ENCODE assay signal across 2 cellular contexts in the genomic region with DNA sequence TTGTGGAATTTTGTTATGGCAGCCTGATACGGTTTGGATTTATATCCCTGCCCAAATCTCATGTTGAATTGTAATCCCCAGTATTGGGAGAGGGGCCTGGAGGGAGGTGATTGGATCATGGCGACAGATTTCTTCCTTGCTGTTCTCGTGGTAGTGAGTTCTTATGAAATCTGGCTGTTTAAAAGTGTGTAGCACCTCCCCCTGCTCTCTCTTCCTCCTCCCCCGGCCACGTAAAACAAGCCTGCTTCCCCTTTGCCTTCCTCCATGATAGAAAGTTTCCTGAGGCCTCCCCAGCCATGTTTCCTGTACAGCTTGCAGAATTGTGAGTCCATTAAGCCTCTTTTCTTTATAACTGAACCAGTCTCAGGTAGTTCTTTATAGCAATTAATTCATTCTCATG.
TF ChIP-seq lines count a peak whose summit lies in the region.

No MANE protein-coding gene starts in this region.

TF ChIP-seq in HepG2, 621 proteins besides CTCF, POLR2A, EP300 and RAD21 (continued from another document):
- TF ChIP-seq ZNF552 (CRISPR knock-in tag; IDR thresholded peaks at IDR 0.05; ENCODE audit: borderline replicate concordance) = no peak
- TF ChIP-seq, protein P1, sequence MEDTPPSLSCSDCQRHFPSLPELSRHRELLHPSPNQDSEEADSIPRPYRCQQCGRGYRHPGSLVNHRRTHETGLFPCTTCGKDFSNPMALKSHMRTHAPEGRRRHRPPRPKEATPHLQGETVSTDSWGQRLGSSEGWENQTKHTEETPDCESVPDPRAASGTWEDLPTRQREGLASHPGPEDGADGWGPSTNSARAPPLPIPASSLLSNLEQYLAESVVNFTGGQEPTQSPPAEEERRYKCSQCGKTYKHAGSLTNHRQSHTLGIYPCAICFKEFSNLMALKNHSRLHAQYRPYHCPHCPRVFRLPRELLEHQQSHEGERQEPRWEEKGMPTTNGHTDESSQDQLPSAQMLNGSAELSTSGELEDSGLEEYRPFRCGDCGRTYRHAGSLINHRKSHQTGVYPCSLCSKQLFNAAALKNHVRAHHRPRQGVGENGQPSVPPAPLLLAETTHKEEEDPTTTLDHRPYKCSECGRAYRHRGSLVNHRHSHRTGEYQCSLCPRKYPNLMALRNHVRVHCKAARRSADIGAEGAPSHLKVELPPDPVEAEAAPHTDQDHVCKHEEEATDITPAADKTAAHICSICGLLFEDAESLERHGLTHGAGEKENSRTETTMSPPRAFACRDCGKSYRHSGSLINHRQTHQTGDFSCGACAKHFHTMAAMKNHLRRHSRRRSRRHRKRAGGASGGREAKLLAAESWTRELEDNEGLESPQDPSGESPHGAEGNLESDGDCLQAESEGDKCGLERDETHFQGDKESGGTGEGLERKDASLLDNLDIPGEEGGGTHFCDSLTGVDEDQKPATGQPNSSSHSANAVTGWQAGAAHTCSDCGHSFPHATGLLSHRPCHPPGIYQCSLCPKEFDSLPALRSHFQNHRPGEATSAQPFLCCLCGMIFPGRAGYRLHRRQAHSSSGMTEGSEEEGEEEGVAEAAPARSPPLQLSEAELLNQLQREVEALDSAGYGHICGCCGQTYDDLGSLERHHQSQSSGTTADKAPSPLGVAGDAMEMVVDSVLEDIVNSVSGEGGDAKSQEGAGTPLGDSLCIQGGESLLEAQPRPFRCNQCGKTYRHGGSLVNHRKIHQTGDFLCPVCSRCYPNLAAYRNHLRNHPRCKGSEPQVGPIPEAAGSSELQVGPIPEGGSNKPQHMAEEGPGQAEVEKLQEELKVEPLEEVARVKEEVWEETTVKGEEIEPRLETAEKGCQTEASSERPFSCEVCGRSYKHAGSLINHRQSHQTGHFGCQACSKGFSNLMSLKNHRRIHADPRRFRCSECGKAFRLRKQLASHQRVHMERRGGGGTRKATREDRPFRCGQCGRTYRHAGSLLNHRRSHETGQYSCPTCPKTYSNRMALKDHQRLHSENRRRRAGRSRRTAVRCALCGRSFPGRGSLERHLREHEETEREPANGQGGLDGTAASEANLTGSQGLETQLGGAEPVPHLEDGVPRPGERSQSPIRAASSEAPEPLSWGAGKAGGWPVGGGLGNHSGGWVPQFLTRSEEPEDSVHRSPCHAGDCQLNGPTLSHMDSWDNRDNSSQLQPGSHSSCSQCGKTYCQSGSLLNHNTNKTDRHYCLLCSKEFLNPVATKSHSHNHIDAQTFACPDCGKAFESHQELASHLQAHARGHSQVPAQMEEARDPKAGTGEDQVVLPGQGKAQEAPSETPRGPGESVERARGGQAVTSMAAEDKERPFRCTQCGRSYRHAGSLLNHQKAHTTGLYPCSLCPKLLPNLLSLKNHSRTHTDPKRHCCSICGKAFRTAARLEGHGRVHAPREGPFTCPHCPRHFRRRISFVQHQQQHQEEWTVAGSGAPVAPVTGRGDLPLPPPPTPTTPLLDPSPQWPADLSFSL (CRISPR knock-in tag; IDR thresholded peaks at IDR 0.05) = no peak
- TF ChIP-seq, protein P2, sequence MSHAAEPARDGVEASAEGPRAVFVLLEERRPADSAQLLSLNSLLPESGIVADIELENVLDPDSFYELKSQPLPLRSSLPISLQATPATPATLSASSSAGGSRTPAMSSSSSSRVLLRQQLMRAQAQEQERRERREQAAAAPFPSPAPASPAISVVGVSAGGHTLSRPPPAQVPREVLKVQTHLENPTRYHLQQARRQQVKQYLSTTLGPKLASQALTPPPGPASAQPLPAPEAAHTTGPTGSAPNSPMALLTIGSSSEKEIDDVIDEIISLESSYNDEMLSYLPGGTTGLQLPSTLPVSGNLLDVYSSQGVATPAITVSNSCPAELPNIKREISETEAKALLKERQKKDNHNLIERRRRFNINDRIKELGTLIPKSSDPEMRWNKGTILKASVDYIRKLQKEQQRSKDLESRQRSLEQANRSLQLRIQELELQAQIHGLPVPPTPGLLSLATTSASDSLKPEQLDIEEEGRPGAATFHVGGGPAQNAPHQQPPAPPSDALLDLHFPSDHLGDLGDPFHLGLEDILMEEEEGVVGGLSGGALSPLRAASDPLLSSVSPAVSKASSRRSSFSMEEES (CRISPR knock-in tag; IDR thresholded peaks at IDR 0.05) = no peak
- TF ChIP-seq, protein P3, sequence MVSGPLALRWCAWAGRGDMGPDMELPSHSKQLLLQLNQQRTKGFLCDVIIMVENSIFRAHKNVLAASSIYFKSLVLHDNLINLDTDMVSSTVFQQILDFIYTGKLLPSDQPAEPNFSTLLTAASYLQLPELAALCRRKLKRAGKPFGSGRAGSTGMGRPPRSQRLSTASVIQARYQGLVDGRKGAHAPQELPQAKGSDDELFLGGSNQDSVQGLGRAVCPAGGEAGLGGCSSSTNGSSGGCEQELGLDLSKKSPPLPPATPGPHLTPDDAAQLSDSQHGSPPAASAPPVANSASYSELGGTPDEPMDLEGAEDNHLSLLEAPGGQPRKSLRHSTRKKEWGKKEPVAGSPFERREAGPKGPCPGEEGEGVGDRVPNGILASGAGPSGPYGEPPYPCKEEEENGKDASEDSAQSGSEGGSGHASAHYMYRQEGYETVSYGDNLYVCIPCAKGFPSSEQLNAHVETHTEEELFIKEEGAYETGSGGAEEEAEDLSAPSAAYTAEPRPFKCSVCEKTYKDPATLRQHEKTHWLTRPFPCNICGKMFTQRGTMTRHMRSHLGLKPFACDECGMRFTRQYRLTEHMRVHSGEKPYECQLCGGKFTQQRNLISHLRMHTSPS (CRISPR knock-in tag; IDR thresholded peaks at IDR 0.05; ENCODE audit: low read depth) = no peak
- TF ChIP-seq ZZZ3 (CRISPR knock-in tag; IDR thresholded peaks at IDR 0.05; ENCODE audit: borderline replicate concordance) = no peak
TF ChIP-seq in HepG2: peak in this region for 0.

TF ChIP-seq in SK-N-SH, 30 proteins besides CTCF, POLR2A, EP300 and RAD21 (continued from another document):
- TF ChIP-seq, protein P4, sequence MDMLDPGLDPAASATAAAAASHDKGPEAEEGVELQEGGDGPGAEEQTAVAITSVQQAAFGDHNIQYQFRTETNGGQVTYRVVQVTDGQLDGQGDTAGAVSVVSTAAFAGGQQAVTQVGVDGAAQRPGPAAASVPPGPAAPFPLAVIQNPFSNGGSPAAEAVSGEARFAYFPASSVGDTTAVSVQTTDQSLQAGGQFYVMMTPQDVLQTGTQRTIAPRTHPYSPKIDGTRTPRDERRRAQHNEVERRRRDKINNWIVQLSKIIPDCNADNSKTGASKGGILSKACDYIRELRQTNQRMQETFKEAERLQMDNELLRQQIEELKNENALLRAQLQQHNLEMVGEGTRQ (IDR thresholded peaks at IDR 0.05; ENCODE audit: borderline replicate concordance, low read depth, low read length) = no peak
- TF ChIP-seq, protein P5, sequence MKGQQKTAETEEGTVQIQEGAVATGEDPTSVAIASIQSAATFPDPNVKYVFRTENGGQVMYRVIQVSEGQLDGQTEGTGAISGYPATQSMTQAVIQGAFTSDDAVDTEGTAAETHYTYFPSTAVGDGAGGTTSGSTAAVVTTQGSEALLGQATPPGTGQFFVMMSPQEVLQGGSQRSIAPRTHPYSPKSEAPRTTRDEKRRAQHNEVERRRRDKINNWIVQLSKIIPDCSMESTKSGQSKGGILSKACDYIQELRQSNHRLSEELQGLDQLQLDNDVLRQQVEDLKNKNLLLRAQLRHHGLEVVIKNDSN (IDR thresholded peaks at IDR 0.05; ENCODE audit: borderline replicate concordance, low read depth) = no peak
- TF ChIP-seq, protein P6, sequence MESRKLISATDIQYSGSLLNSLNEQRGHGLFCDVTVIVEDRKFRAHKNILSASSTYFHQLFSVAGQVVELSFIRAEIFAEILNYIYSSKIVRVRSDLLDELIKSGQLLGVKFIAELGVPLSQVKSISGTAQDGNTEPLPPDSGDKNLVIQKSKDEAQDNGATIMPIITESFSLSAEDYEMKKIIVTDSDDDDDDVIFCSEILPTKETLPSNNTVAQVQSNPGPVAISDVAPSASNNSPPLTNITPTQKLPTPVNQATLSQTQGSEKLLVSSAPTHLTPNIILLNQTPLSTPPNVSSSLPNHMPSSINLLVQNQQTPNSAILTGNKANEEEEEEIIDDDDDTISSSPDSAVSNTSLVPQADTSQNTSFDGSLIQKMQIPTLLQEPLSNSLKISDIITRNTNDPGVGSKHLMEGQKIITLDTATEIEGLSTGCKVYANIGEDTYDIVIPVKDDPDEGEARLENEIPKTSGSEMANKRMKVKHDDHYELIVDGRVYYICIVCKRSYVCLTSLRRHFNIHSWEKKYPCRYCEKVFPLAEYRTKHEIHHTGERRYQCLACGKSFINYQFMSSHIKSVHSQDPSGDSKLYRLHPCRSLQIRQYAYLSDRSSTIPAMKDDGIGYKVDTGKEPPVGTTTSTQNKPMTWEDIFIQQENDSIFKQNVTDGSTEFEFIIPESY (IDR thresholded peaks at IDR 0.05; ENCODE audit: borderline replicate concordance, low read depth) = no peak
- TF ChIP-seq, protein P7, sequence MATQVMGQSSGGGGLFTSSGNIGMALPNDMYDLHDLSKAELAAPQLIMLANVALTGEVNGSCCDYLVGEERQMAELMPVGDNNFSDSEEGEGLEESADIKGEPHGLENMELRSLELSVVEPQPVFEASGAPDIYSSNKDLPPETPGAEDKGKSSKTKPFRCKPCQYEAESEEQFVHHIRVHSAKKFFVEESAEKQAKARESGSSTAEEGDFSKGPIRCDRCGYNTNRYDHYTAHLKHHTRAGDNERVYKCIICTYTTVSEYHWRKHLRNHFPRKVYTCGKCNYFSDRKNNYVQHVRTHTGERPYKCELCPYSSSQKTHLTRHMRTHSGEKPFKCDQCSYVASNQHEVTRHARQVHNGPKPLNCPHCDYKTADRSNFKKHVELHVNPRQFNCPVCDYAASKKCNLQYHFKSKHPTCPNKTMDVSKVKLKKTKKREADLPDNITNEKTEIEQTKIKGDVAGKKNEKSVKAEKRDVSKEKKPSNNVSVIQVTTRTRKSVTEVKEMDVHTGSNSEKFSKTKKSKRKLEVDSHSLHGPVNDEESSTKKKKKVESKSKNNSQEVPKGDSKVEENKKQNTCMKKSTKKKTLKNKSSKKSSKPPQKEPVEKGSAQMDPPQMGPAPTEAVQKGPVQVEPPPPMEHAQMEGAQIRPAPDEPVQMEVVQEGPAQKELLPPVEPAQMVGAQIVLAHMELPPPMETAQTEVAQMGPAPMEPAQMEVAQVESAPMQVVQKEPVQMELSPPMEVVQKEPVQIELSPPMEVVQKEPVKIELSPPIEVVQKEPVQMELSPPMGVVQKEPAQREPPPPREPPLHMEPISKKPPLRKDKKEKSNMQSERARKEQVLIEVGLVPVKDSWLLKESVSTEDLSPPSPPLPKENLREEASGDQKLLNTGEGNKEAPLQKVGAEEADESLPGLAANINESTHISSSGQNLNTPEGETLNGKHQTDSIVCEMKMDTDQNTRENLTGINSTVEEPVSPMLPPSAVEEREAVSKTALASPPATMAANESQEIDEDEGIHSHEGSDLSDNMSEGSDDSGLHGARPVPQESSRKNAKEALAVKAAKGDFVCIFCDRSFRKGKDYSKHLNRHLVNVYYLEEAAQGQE (IDR thresholded peaks at IDR 0.05; ENCODE audit: low read depth, low read length) = no peak
